In the genomic region with DNA sequence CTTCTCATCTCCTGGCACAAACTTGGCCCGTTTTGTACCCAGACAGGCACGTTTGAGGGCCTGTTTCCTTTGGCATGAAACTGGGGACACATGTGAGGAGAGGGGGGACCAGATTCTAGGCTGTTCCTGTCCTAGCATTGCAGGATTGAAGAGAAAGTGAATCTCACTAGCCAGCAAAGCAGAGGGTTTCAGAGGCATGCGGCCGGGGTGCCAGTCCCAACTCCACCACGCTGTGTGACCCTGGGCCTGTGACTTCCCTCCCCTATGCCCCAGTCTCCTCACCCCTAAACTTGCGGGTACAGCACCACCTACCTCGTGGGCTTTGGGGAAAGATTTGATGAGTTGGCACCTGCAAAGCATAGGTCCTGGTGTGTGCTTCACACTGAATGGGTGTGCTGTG, we compare ENCODE assay signal across 31 cellular contexts. TPM values are rescaled to one million over a fixed set of nuclear protein-coding genes. Genes with fewer than 3 reads are reported as not detected.
"Had no signal": no experiment of that assay in that cellular context is flagged by ENCODE, and none has a peak within 500 bp of the region (broad histone marks: within the 10 kb centered on the region; RNA-seq: fewer than 3 reads in every experiment).

No MANE protein-coding gene starts in this region.

- DNase-seq: activated CD4-positive, alpha-beta memory T cell treated with anti-CD3 and anti-CD28 coated beads for 36 hours; activated CD4-positive, alpha-beta T cell treated with anti-CD3 and anti-CD28 coated beads, Interleukin-2, amount 10 ng/mL, durations not matched to agents 7 days and 5 days; activated CD4-positive, CD25-positive, alpha-beta regulatory T cell; activated CD8-positive, alpha-beta memory T cell treated with anti-CD3 and anti-CD28 coated beads for 24 hours; activated effector memory CD4-positive, alpha-beta T cell treated with anti-CD3 and anti-CD28 coated beads, Interleukin-2, amount 50 U/mL, for 16 hours; activated naive CD4-positive, alpha-beta T cell treated with Interleukin-2 at 50 U/mL for 16 hours; activated naive CD8-positive, alpha-beta T cell treated with anti-CD3 and anti-CD28 coated beads, Interleukin-2, amount 50 U/mL, for 24 hours; activated T-cell treated with anti-CD3 and anti-CD28 coated beads, Interleukin-2, amount 50 U/mL, for 4 hours; amniotic stem cell; body of pancreas; Karpas-422; MM.1S; NCI-H1105 treated with DMSO at 0.1 percent for 48 hours; NCI-H1436 treated with DMSO at 0.1 percent for 48 hours; NCI-H187; NCI-H2081; NCI-H510A treated with DMSO at 0.1 percent for 48 hours; NCI-H69; NK-92 treated with Interleukin-12 subunit alpha and Interleukin-12 subunit beta, amount 100 ng/mL, for 24 hours; OCI-M1; T-cell; T-helper 2 cell; T1000 had no signal

- H3K9me3 ChIP-seq: ascending aorta, body of pancreas had no signal

- H3K9me3 Mint-ChIP-seq: activated CD4-positive, alpha-beta memory T cell treated with anti-CD3 and anti-CD28 coated beads for 36 hours; activated CD4-positive, alpha-beta T cell treated with anti-CD3 and anti-CD28 coated beads, Interleukin-2, amount 10 ng/mL, durations not matched to agents 7 days and 5 days; activated naive CD4-positive, alpha-beta T cell treated with anti-CD3 and anti-CD28 coated beads, Interleukin-2, amount 50 U/mL, for 72 hours; activated naive CD8-positive, alpha-beta T cell treated with anti-CD3 and anti-CD28 coated beads, Interleukin-2, amount 50 U/mL, for 24 hours; activated T-cell treated with anti-CD3 and anti-CD28 coated beads, Interleukin-2, amount 50 U/mL, for 4 hours; T-cell had no signal

- H3K4me3 Mint-ChIP-seq: activated CD4-positive, alpha-beta memory T cell treated with anti-CD3 and anti-CD28 coated beads for 36 hours; activated CD4-positive, alpha-beta T cell treated with anti-CD3 and anti-CD28 coated beads, Interleukin-2, amount 10 ng/mL, durations not matched to agents 7 days and 5 days; activated naive CD8-positive, alpha-beta T cell treated with anti-CD3 and anti-CD28 coated beads, Interleukin-2, amount 50 U/mL, for 24 hours; activated T-cell treated with anti-CD3 and anti-CD28 coated beads, Interleukin-2, amount 50 U/mL, for 4 hours; T-cell had no signal

- H3K27ac ChIP-seq: body of pancreas, SK-N-MC, VCaP had no signal

- ATAC-seq: activated naive CD4-positive, alpha-beta T cell treated with anti-CD3 and anti-CD28 coated beads, Interleukin-2, amount 50 U/mL, for 72 hours; activated naive CD8-positive, alpha-beta T cell treated with anti-CD3 and anti-CD28 coated beads, Interleukin-2, amount 50 U/mL, for 24 hours; activated T-cell treated with anti-CD3 and anti-CD28 coated beads, Interleukin-2, amount 50 U/mL, for 4 hours; body of pancreas; K562; Panc1; Right ventricle myocardium inferior; T-cell had no signal

- H3K27me3 ChIP-seq: ascending aorta, body of pancreas had no signal

- FAIRE-seq: K562, TTC549 had no signal

- H3K36me3 ChIP-seq: ascending aorta had no signal

- H3K4me3 ChIP-seq: ascending aorta, body of pancreas, K562, SK-N-MC had no signal

- H3K27ac Mint-ChIP-seq: activated CD4-positive, alpha-beta memory T cell treated with anti-CD3 and anti-CD28 coated beads for 36 hours; activated CD4-positive, alpha-beta T cell treated with anti-CD3 and anti-CD28 coated beads, Interleukin-2, amount 10 ng/mL, durations not matched to agents 7 days and 5 days; activated naive CD4-positive, alpha-beta T cell treated with anti-CD3 and anti-CD28 coated beads, Interleukin-2, amount 50 U/mL, for 72 hours; activated naive CD8-positive, alpha-beta T cell treated with anti-CD3 and anti-CD28 coated beads, Interleukin-2, amount 50 U/mL, for 24 hours; T-cell had no signal

- H3K4me1 Mint-ChIP-seq: activated CD4-positive, alpha-beta T cell treated with anti-CD3 and anti-CD28 coated beads, Interleukin-2, amount 10 ng/mL, durations not matched to agents 7 days and 5 days; activated naive CD8-positive, alpha-beta T cell treated with anti-CD3 and anti-CD28 coated beads, Interleukin-2, amount 50 U/mL, for 24 hours; T-cell had no signal

RNA-seq across cellular contexts. Expression of a gene that starts 53.5 kb away (rescaled TPM):
- total RNA-seq: activated CD4-positive, alpha-beta memory T cell treated with anti-CD3 and anti-CD28 coated beads for 36 hours; activated CD4-positive, alpha-beta T cell treated with anti-CD3 and anti-CD28 coated beads, Interleukin-2, amount 10 ng/mL, durations not matched to agents 7 days and 5 days; activated naive CD4-positive, alpha-beta T cell treated with anti-CD3 and anti-CD28 coated beads, Interleukin-2, amount 50 U/mL, for 72 hours; activated T-cell treated with anti-CD3 and anti-CD28 coated beads, Interleukin-2, amount 50 U/mL, for 4 hours; ascending aorta; body of pancreas; K562; Right ventricle myocardium inferior; T-cell had no signal
- polyA plus RNA-seq: K562 had no signal
